ENCODE assay signal across 8 cellular contexts in genomic region chr10:122163182-122164027, GRCh38.
DNase-seq lines count a peak whose midpoint lies in the region; ATAC-seq and TF ChIP-seq lines count a peak whose summit lies in the region.

No MANE protein-coding gene starts in this region.

- H3K4me2 ChIP-seq in GM23248 (ENCODE audit: unreplicated experiment): peak overlapping the region; percentile 60

- TF ChIP-seq EP300 in sigmoid colon (IDR thresholded peaks at IDR 0.05): no peak

- no peaks in the 10 kb centered on the region for H3F3A ChIP-seq in GM23248 (ENCODE audit: insufficient read depth)

- peaks cover 45% of the 10 kb centered on the region for H3K9me3 Mint-ChIP-seq in glutamatergic neuron (ENCODE audit: unreplicated experiment)

- intact Hi-C loops in sigmoid colon (cut with DNase I): no loop called here

- TF ChIP-seq CTCF in Peyer's patch (IDR thresholded peaks at IDR 0.05) (no peak), glutamatergic neuron (IDR thresholded peaks at IDR 0.05; ENCODE audit: partially characterized antibody, unreplicated experiment) (no peak), sigmoid colon (IDR thresholded peaks at IDR 0.05) (no peak)

- H3K4me1 ChIP-seq in GM23248 (ENCODE audit: insufficient read depth): no peaks in the 10 kb centered on the region
- peaks cover 0 to 30% (median 0%) of the 10 kb centered on the region in 4 donors for H3K4me1 ChIP-seq in Peyer's patch
- H3K4me1 ChIP-seq in sigmoid colon: peaks cover 0 to 70% (median 51%) of the 10 kb centered on the region in 4 donors

- 14 to 16% methylated on average over 59 to 80 of the region's 90 CpGs for WGBS in GM23248 (ENCODE audit: low coverage in 1 of 2, low lambda C conversion rate in 2 of 2, missing lambda C conversion rate in 2 of 2), 2 experiments
- WGBS in sigmoid colon, 2 donors: 33 to 76% methylated on average over 90 of the region's 90 CpGs

- H3K4me3 Mint-ChIP-seq in glutamatergic neuron (ENCODE audit: unreplicated experiment): peak overlapping the region; percentile 100

- H3K4me3 ChIP-seq in GM23248 (peak overlapping the region; percentile 69), Peyer's patch (peak overlapping the region in 3 of 4 donors; percentile 27 to 49 (median 40)), sigmoid colon (peak overlapping the region; percentile 20 to 50 (median 46))

- no peaks in the 10 kb centered on the region for H3K27me3 ChIP-seq in GM23248 (replicated peaks; ENCODE audit: insufficient read depth)
- H3K27me3 ChIP-seq in Peyer's patch: no peaks in the 10 kb centered on the region
- no peaks in the 10 kb centered on the region for H3K27me3 ChIP-seq in sigmoid colon

- in situ Hi-C loops in GM23248 (cut with MboI): no loop called here

- no peak for TF ChIP-seq POLR2A in Peyer's patch (IDR thresholded peaks at IDR 0.05)
- no peak for TF ChIP-seq POLR2A in sigmoid colon (IDR thresholded peaks at IDR 0.05)

- H3K27ac Mint-ChIP-seq in glutamatergic neuron (ENCODE audit: unreplicated experiment): peak overlapping the region; percentile 100

- no peaks in the 10 kb centered on the region for H3K36me3 ChIP-seq in GM23248 (ENCODE audit: low read depth)
- no peaks in the 10 kb centered on the region for H3K36me3 ChIP-seq in Peyer's patch
- no peaks in the 10 kb centered on the region for H3K36me3 ChIP-seq in sigmoid colon

- peak overlapping the region; percentile 53 for H3K9ac ChIP-seq in GM23248

- no peaks in the 10 kb centered on the region for H4K20me1 ChIP-seq in GM23248 (ENCODE audit: insufficient read depth)

- no peaks in the 10 kb centered on the region; the same call in none of the 2 replicates for H3K79me2 ChIP-seq in GM23248 (ENCODE audit: insufficient read depth)

- H3K4me1 Mint-ChIP-seq in glutamatergic neuron (ENCODE audit: low read depth, unreplicated experiment): peaks cover 63% of the 10 kb centered on the region

- H2AFZ ChIP-seq in GM23248: peak overlapping the region; percentile 23

- peaks cover 35% of the 10 kb centered on the region for H3K27me3 Mint-ChIP-seq in glutamatergic neuron (ENCODE audit: unreplicated experiment)

- H3K27ac ChIP-seq in GM23248 (no peak overlapping the region), Peyer's patch (no peak overlapping the region), sigmoid colon (peak overlapping the region in 2 of 4 donors; percentile 46 to 67)

- H3K9me2 ChIP-seq in GM23248 (ENCODE audit: insufficient read depth): no peaks in the 10 kb centered on the region

- no peak for ATAC-seq in HG03460 (IDR thresholded peaks at IDR 0.05; ENCODE audit: unreplicated experiment)

- no peaks in the 10 kb centered on the region for H3K9me3 ChIP-seq in GM23248 (ENCODE audit: low read depth)
- no peaks in the 10 kb centered on the region for H3K9me3 ChIP-seq in Peyer's patch
- H3K9me3 ChIP-seq in sigmoid colon: no peaks in the 10 kb centered on the region

- no peaks in the 10 kb centered on the region for H3K36me3 Mint-ChIP-seq in glutamatergic neuron (ENCODE audit: unreplicated experiment)

- peak; percentile 71 for DNase-seq in GM23248
- DNase-seq in Peyer's patch: no peak
- peak; percentile 98 for DNase-seq in glutamatergic neuron
- DNase-seq in sigmoid colon: no peak
- DNase-seq in stimulated activated CD4-positive, alpha-beta T cell treated with anti-CD3 and anti-CD28 coated beads, Interleukin-12 subunit alpha, Interleukin-12 subunit beta, amount 100 ng/mL, for 4 hours: no peak
- no peak for DNase-seq in mesenteric fat pad (ENCODE audit: low spot score)
- DNase-seq in NOMO-1 treated with DMSO at 0.1 percent for 48 hours (lab: John Stamatoyannopoulos, UW; ENCODE audit: unreplicated experiment): no peak

Comparison
In these comparisons a context has a peak if more than half of its experiments do, and no peak if none do; other contexts are left out.
1. DNase-seq: peak in GM23248 (single experiment) and glutamatergic neuron (single experiment); none in Peyer's patch (0 of 3), sigmoid colon (single experiment), stimulated activated CD4-positive, alpha-beta T cell treated with anti-CD3 and anti-CD28 coated beads, Interleukin-12 subunit alpha, Interleukin-12 subunit beta, amount 100 ng/mL, for 4 hours (single experiment), mesenteric fat pad (single experiment) and NOMO-1 treated with DMSO at 0.1 percent for 48 hours (single experiment).
2. Peak in every context shown above with its lines, with median percentiles within 50 percentile points of each other: H3K4me3 ChIP-seq.